ENCODE assay signal across 10 cellular contexts in genomic region chr1:234969011-234969441, GRCh38.
A peak's percentile ranks its signal among the peaks of the same experiment; 100 is the strongest.
DNase-seq lines count a peak whose midpoint lies in the region; ATAC-seq, FAIRE-seq and TF ChIP-seq lines count a peak whose summit lies in the region.
"Had no signal": no experiment of that assay in that cellular context is flagged by ENCODE, and none has a peak within 500 bp of the region (broad histone marks: within the 10 kb centered on the region; RNA-seq: fewer than 3 reads in every experiment).

No MANE protein-coding gene starts in this region.

- no peaks in the 10 kb centered on the region for H3K27me3 ChIP-seq in right cardiac atrium (ENCODE audit: control insufficient read depth, insufficient read depth)
- no peaks in the 10 kb centered on the region for H3K27me3 ChIP-seq in astrocyte (ENCODE audit: insufficient read depth, low read length)
- H3K27me3 ChIP-seq in aorta (ENCODE audit: control insufficient read depth in 1 of 2, insufficient read depth in 2 of 2, low read length in 1 of 2) = no peaks in the 10 kb centered on the region

- H3K4me1 Mint-ChIP-seq in astrocyte (ENCODE audit: low read depth, unreplicated experiment) = peaks cover 35% of the 10 kb centered on the region

- H3K4me1 ChIP-seq in right cardiac atrium (ENCODE audit: control insufficient read depth, insufficient read depth, low read length) (peaks cover 20% of the 10 kb centered on the region), astrocyte (ENCODE audit: insufficient read depth, low read length) (peaks cover 35% of the 10 kb centered on the region), aorta (ENCODE audit: control insufficient read depth in 1 of 2, insufficient read depth in 2 of 2, low read length in 2 of 2) (peaks cover 0 to 7% of the 10 kb centered on the region in 2 donors)

- H2AFZ ChIP-seq in astrocyte (ENCODE audit: low read depth, low read length) = no peak overlapping the region

- peak overlapping the region; percentile 100 for H3K27ac Mint-ChIP-seq in astrocyte (ENCODE audit: unreplicated experiment)

- no peak overlapping the region for H3K4me3 Mint-ChIP-seq in astrocyte (ENCODE audit: unreplicated experiment)

- DNase-seq in right cardiac atrium (no peak), Right ventricle myocardium superior (no peak), astrocyte (ENCODE audit: low read depth) (no peak), myocyte (ENCODE audit: low read depth) (peak; percentile 72), aorta (no peak), Kasumi-1 (lab: John Stamatoyannopoulos, UW) (no peak)
- DNase-seq: activated T-cell treated with anti-CD3 and anti-CD28 coated beads, Interleukin-2, amount 50 U/mL, for 1 hour; retina had no signal

- peak overlapping the region; percentile 75 for H3K9ac ChIP-seq in astrocyte (ENCODE audit: low read length)

- TF ChIP-seq CTCF in astrocyte (IDR thresholded peaks at IDR 0.05; ENCODE audit: insufficient read depth, low read depth, low read length) = no peak

- no peaks in the 10 kb centered on the region for H3K9me3 ChIP-seq in right cardiac atrium (ENCODE audit: control insufficient read depth, low read length)
- H3K9me3 ChIP-seq in astrocyte (ENCODE audit: insufficient read depth, low read depth, low read length) = no peaks in the 10 kb centered on the region
- H3K9me3 ChIP-seq in aorta (ENCODE audit: control insufficient read depth, low read length) = no peaks in the 10 kb centered on the region

- H3K36me3 Mint-ChIP-seq in astrocyte (ENCODE audit: low read depth, unreplicated experiment) = no peaks in the 10 kb centered on the region

- peak overlapping the region; percentile 45 for H3K27ac ChIP-seq in right cardiac atrium (ENCODE audit: low read length)
- peak overlapping the region; percentile 93 for H3K27ac ChIP-seq in astrocyte (ENCODE audit: low read depth, low read length)
- H3K27ac ChIP-seq in aorta (ENCODE audit: low read depth in 1 of 2, low read length in 2 of 2) = peak overlapping the region; percentile 30 to 90

- H3K9me3 Mint-ChIP-seq in astrocyte (ENCODE audit: unreplicated experiment) = no peaks in the 10 kb centered on the region

- H3K36me3 ChIP-seq in astrocyte (ENCODE audit: insufficient read depth, low read length) (no peaks in the 10 kb centered on the region), aorta (ENCODE audit: control insufficient read depth in 1 of 2, insufficient read depth in 2 of 2, low read length in 1 of 2) (no peaks in the 10 kb centered on the region)

- H3K4me2 ChIP-seq in astrocyte (ENCODE audit: low read length) = no peak overlapping the region

- no peaks in the 10 kb centered on the region for H3K27me3 Mint-ChIP-seq in astrocyte (ENCODE audit: low read depth, unreplicated experiment)

- H3K4me3 ChIP-seq in right cardiac atrium (ENCODE audit: low read length) = no peak overlapping the region
- no peak overlapping the region for H3K4me3 ChIP-seq in astrocyte (ENCODE audit: insufficient read depth, low read depth, low read length)
- H3K4me3 ChIP-seq in aorta (ENCODE audit: low read length in 2 of 2) = no peak overlapping the region

- 72% methylated on average over 4 of the region's 4 CpGs for WGBS in right cardiac atrium
- 70 to 73% methylated on average over 4 of the region's 4 CpGs for WGBS in aorta, 2 donors

- ATAC-seq in right cardiac atrium = no peak
- ATAC-seq in Right ventricle myocardium superior (ENCODE audit: poor library complexity) = no peak
- ATAC-seq in aorta (ENCODE audit: low FRiP score) = no peak
- ATAC-seq in HG03025 (IDR thresholded peaks at IDR 0.05; ENCODE audit: low FRiP score, unreplicated experiment) = no peak
- no peak for ATAC-seq in HG03139 (IDR thresholded peaks at IDR 0.05; ENCODE audit: unreplicated experiment)

- no peaks in the 10 kb centered on the region for H4K20me1 ChIP-seq in astrocyte (ENCODE audit: insufficient read depth, low read length)

- no peaks in the 10 kb centered on the region for H3K79me2 ChIP-seq in astrocyte (ENCODE audit: insufficient read depth, low read length)

- no peak for FAIRE-seq in astrocyte (lab: Jason Lieb, UNC)

- intact Hi-C loops in right cardiac atrium (cut with DNase I) (no loop called here), Right ventricle myocardium superior (cut with DNase I) (no loop called here), aorta (cut with DNase I) (no loop called here)
